Comparison of ENCODE assay signal across 19 cellular contexts in the genomic region with DNA sequence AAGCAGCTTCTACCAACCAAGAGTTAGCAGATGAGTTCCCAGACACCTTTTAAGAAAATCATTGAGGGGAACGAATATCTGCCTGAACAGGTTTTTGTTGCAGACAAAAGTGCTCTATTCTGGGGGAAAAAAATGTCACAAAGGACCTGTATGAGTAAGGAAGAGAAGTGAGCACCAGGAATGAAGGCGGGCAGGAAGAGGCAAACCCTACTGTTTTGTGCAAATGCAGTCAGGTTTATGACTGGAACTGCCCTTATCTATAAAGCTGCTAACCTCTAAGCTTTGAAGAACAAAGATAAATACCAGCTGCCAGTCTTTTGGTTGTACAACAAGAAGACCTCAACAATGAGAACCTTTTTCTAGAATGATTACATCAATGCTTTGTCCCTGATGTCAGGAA.
"Had no signal": no experiment of that assay in that cellular context is flagged by ENCODE, and none has a peak within 500 bp of the region (broad histone marks: within the 10 kb centered on the region; RNA-seq: fewer than 3 reads in every experiment).

No MANE protein-coding gene starts in this region.

- ATAC-seq: effector memory CD8-positive, alpha-beta T cell; foreskin keratinocyte; gastroesophageal sphincter; heart left ventricle; left cardiac atrium; left lung; left ventricle myocardium superior; lower lobe of right lung; naive thymus-derived CD4-positive, alpha-beta T cell had no signal

- H3K36me3 ChIP-seq: esophagus muscularis mucosa, gastroesophageal sphincter, heart left ventricle, left lung, lower lobe of right lung had no signal

- H3K27me3 ChIP-seq: esophagus muscularis mucosa, foreskin keratinocyte, gastroesophageal sphincter, left lung had no signal

- H3K4me1 Mint-ChIP-seq: mesothelial cell of epicardium; naive thymus-derived CD4-positive, alpha-beta T cell had no signal

- H3K4me1 ChIP-seq: esophagus muscularis mucosa, foreskin keratinocyte, gastroesophageal sphincter, heart left ventricle, left lung, lower lobe of right lung had no signal

- H3K36me3 Mint-ChIP-seq: mesothelial cell of epicardium; naive thymus-derived CD4-positive, alpha-beta T cell had no signal

- H3K27ac ChIP-seq: coronary artery, epithelial cell of prostate, esophagus muscularis mucosa, foreskin keratinocyte, gastroesophageal sphincter, heart left ventricle, left lung, lower lobe of right lung had no signal

- H3K4me3 ChIP-seq: coronary artery, esophagus muscularis mucosa, gastroesophageal sphincter, heart left ventricle, left lung, lower lobe of right lung had no signal

- H3K27ac Mint-ChIP-seq: effector memory CD8-positive, alpha-beta T cell; endodermal cell; mesothelial cell of epicardium; naive thymus-derived CD4-positive, alpha-beta T cell had no signal

- H3K9me3 ChIP-seq: lower lobe of right lung had no signal

- H3K4me3 Mint-ChIP-seq: effector memory CD8-positive, alpha-beta T cell; endodermal cell; mesothelial cell of epicardium; naive thymus-derived CD4-positive, alpha-beta T cell had no signal

- DNase-seq: cerebellar nuclear complex; dermis blood vessel endothelial cell; effector CD8-positive, alpha-beta T cell; effector memory CD8-positive, alpha-beta T cell; endodermal cell; erythroblast; foreskin keratinocyte; heart left ventricle; hippocampal formation; left cardiac atrium; left lung; left ventricle myocardium superior; lower lobe of right lung; naive thymus-derived CD4-positive, alpha-beta T cell had no signal
